8 cellular contexts compared by ENCODE assay signal in the genomic region with DNA sequence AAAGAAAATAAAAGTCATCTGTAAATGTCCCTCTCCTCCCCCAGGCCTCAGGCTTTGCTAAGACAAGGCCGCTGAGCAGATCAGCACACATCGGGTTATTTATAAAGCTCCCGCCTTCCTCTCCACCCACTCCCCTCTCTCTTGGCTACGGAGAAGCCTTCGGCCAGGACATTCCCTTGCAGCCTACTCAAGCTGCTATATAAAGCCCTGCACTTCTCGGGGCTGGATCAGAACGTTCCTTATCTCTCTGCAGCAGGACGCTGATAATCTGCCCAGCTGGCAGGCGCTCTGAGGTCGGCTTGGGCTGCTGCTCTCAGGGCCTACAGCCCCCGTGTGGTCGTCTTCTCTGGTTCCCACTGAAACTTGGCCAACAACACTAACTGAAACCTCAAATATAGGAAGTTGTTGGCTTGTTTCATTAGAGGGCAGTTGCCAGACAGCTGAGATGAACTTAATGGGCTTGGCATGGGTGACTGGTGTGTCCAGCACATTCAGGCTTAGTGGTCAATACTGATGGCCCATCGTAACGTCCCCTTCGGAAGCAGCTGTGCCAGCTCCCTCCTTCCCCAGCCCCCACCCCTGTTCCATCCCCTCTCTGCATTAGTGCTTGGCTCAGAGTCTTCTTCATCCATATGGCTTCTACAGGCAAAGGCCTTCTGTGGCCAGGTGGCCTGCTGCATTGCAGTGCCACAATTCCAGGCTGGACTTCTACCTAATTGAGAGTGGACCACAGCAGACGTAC.
DNase-seq lines count a peak whose midpoint lies in the region; ATAC-seq and TF ChIP-seq lines count a peak whose summit lies in the region.

No MANE protein-coding gene starts in this region.

- H3K27ac Mint-ChIP-seq in dendritic cell treated with granulocyte-macrophage colony-stimulating factor and Interleukin-4, amounts not matched to agents 40 ng/mL and 50 ng/mL, for 4 days, result peak overlapping the region; percentile 81
- no peak overlapping the region for H3K27ac Mint-ChIP-seq in activated CD4-positive, alpha-beta memory T cell treated with anti-CD3 and anti-CD28 coated beads, Interleukin-2, amount 10 ng/mL, durations not matched to agents 7 days and 5 days

- no peaks in the 10 kb centered on the region for H3K36me3 ChIP-seq in mesodermal cell (ENCODE audit: control insufficient read depth, insufficient read depth, low read length)

- H3K27ac ChIP-seq in mesodermal cell (ENCODE audit: low read depth, low read length, severe bottlenecking), result peak overlapping the region; percentile 78

- ATAC-seq in HG02571 (IDR thresholded peaks at IDR 0.05; ENCODE audit: unreplicated experiment), result peak; percentile 70

- in situ Hi-C loops in GM13976 (cut with MboI; ENCODE audit: low sequenced_read_pairs, unreplicated experiment), result no loop called here

- peak overlapping the region; percentile 53 for H3K4me3 Mint-ChIP-seq in dendritic cell treated with granulocyte-macrophage colony-stimulating factor and Interleukin-4, amounts not matched to agents 40 ng/mL and 50 ng/mL, for 4 days
- no peak overlapping the region for H3K4me3 Mint-ChIP-seq in activated CD4-positive, alpha-beta memory T cell treated with anti-CD3 and anti-CD28 coated beads, Interleukin-2, amount 10 ng/mL, durations not matched to agents 7 days and 5 days

- peaks cover 19% of the 10 kb centered on the region for H3K4me1 ChIP-seq in mesodermal cell (ENCODE audit: control insufficient read depth, insufficient read depth, low read length, poor library complexity, severe bottlenecking)

- WGBS in mesodermal cell (ENCODE audit: insufficient coverage in 2 of 2), 2 experiments, result 15 to 30% methylated on average over 8 to 15 of the region's 16 CpGs

- intact Hi-C loops in dendritic cell treated with granulocyte-macrophage colony-stimulating factor and Interleukin-4, amounts not matched to agents 40 ng/mL and 50 ng/mL, for 4 days (cut with micrococcal nuclease), result no loop called here

- no peak overlapping the region for H3K4me3 ChIP-seq in mesodermal cell (ENCODE audit: extremely low read depth, insufficient read depth, low read length, poor library complexity, severe bottlenecking)

- peaks cover 3% of the 10 kb centered on the region for H3K27me3 Mint-ChIP-seq in dendritic cell treated with granulocyte-macrophage colony-stimulating factor and Interleukin-4, amounts not matched to agents 40 ng/mL and 50 ng/mL, for 4 days
- peaks cover 28% of the 10 kb centered on the region for H3K27me3 Mint-ChIP-seq in activated CD4-positive, alpha-beta memory T cell treated with anti-CD3 and anti-CD28 coated beads, Interleukin-2, amount 10 ng/mL, durations not matched to agents 7 days and 5 days

- H3K9me3 ChIP-seq in mesodermal cell (ENCODE audit: control insufficient read depth, low read length), result peaks cover 7% of the 10 kb centered on the region

- POLR2A ChIA-PET in activated CD4-positive, alpha-beta memory T cell treated with anti-CD3 and anti-CD28 coated beads, Interleukin-2, amount 10 ng/mL, durations not matched to agents 7 days and 5 days (lab: Charles Lee), result interaction anchor here (1.2 to 2.2 kb wide), 2 partner anchors 35 to 64 kb away, joined by 3 to 7 read pairs; a partner anchor contains a TSS

- H3K4me1 Mint-ChIP-seq in dendritic cell treated with granulocyte-macrophage colony-stimulating factor and Interleukin-4, amounts not matched to agents 40 ng/mL and 50 ng/mL, for 4 days (ENCODE audit: low read depth), result peaks cover 41% of the 10 kb centered on the region
- H3K4me1 Mint-ChIP-seq in activated CD4-positive, alpha-beta memory T cell treated with anti-CD3 and anti-CD28 coated beads, Interleukin-2, amount 10 ng/mL, durations not matched to agents 7 days and 5 days, result peaks cover 51% of the 10 kb centered on the region

- no peaks in the 10 kb centered on the region for H3K36me3 Mint-ChIP-seq in dendritic cell treated with granulocyte-macrophage colony-stimulating factor and Interleukin-4, amounts not matched to agents 40 ng/mL and 50 ng/mL, for 4 days (ENCODE audit: low read depth)
- peaks cover 3% of the 10 kb centered on the region for H3K36me3 Mint-ChIP-seq in activated CD4-positive, alpha-beta memory T cell treated with anti-CD3 and anti-CD28 coated beads, Interleukin-2, amount 10 ng/mL, durations not matched to agents 7 days and 5 days (ENCODE audit: low read depth)

- CTCF ChIA-PET in activated CD4-positive, alpha-beta memory T cell treated with anti-CD3 and anti-CD28 coated beads, Interleukin-2, amount 10 ng/mL, durations not matched to agents 7 days and 5 days (lab: Charles Lee), result interaction anchor here (1.8 to 5.4 kb wide), 4 partner anchors 11 to 271 kb away, joined by 4 to 40 read pairs (median 9); no protein-coding TSS in a partner anchor

- no peaks in the 10 kb centered on the region for H3K9me3 Mint-ChIP-seq in dendritic cell treated with granulocyte-macrophage colony-stimulating factor and Interleukin-4, amounts not matched to agents 40 ng/mL and 50 ng/mL, for 4 days
- peaks cover 4% of the 10 kb centered on the region for H3K9me3 Mint-ChIP-seq in activated CD4-positive, alpha-beta memory T cell treated with anti-CD3 and anti-CD28 coated beads, Interleukin-2, amount 10 ng/mL, durations not matched to agents 7 days and 5 days

- DNase-seq in GM13976 (ENCODE audit: low spot score) (peak; percentile 66), NCI-H2227 treated with DMSO at 0.1 percent for 48 hours (lab: John Stamatoyannopoulos, UW) (peak; percentile 63), NCI-H345 treated with DMSO at 0.1 percent for 48 hours (lab: John Stamatoyannopoulos, UW; ENCODE audit: unreplicated experiment) (no peak), NCI-H526 treated with DMSO at 0.1 percent for 48 hours (lab: John Stamatoyannopoulos, UW) (no peak)
- no peak for DNase-seq in activated CD4-positive, alpha-beta memory T cell treated with anti-CD3 and anti-CD28 coated beads, Interleukin-2, amount 10 ng/mL, durations not matched to agents 7 days and 5 days

- TF ChIP-seq CTCF in GM13976 (IDR thresholded peaks at IDR 0.05; ENCODE audit: borderline replicate concordance, control extremely low read depth, extremely low read depth, insufficient read depth, missing control alignments), result peak; percentile 8

Comparison
In these comparisons a context has a peak if more than half of its experiments do, and no peak if none do; other contexts are left out.
1. DNase-seq: peak in GM13976 (single experiment) and NCI-H2227 treated with DMSO at 0.1 percent for 48 hours (single experiment); none in activated CD4-positive, alpha-beta memory T cell treated with anti-CD3 and anti-CD28 coated beads, Interleukin-2, amount 10 ng/mL, durations not matched to agents 7 days and 5 days (single experiment), NCI-H345 treated with DMSO at 0.1 percent for 48 hours (single experiment) and NCI-H526 treated with DMSO at 0.1 percent for 48 hours (single experiment).